ENCODE assay signal across 8 cellular contexts in the genomic region with DNA sequence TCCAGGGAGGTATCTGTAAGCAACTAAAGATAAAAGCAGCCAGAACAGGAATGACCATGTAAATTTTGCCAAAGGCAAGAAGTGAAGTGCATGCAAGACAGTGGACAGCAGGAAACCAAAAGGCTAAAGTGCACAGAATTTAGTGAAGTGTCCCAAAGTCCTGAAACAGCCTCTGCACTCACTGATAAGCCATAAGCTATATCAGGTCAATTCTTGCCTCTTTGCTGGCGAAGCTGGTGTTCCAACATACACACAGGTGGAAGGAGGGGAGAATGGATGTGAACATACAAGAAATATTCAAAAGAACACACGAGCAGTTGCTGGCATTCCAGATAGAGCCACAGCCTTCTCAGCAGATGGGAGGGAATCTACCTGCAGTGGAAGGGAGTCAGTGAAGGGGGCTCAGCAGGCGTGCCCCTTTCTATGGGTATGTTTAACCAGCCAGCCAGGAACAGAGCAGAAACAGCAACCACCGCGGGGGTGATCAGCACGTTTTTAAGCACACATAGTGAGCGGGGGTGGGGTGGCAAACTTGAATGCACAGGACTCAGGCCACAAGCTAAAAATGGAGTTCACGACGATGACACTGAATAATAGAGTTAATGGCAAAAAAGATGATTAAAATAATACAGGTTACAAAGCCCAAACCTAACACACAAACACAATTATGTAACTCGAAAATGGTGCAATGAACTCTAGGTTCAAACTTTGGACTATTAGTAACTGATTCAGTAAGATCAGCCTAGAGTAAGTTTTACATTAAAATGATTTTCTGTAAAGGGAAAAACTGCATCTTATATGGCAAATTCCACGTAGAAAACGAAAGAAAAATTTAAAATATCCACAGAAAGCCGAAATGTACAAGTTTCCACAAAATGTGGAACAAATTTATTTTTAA. TPM values are rescaled to one million over a fixed set of nuclear protein-coding genes. Genes with fewer than 3 reads are reported as not detected.
A peak's percentile ranks its signal among the peaks of the same experiment; 100 is the strongest.
DNase-seq lines count a peak whose midpoint lies in the region; ATAC-seq and TF ChIP-seq lines count a peak whose summit lies in the region.

No MANE protein-coding gene starts in this region.

- no peaks in the 10 kb centered on the region for H3K27me3 ChIP-seq in SU-DHL-6 (ENCODE audit: low read length)
- no peaks in the 10 kb centered on the region for H3K27me3 ChIP-seq in subcutaneous abdominal adipose tissue (ENCODE audit: control insufficient read depth in 5 of 5, insufficient read depth in 4 of 5, low read length in 5 of 5)

- H3K4me1 Mint-ChIP-seq in chondrocyte (ENCODE audit: low read depth) (peaks cover 20% of the 10 kb centered on the region), memory B cell (peaks cover 16% of the 10 kb centered on the region)

- H3K27ac Mint-ChIP-seq in chondrocyte (ENCODE audit: unreplicated experiment) (peak overlapping the region; percentile 93), memory B cell (peak overlapping the region; percentile 32)

- H3F3A ChIP-seq in SU-DHL-6 (ENCODE audit: insufficient read depth), result peaks cover 30% of the 10 kb centered on the region

- H3K27me3 Mint-ChIP-seq in chondrocyte (ENCODE audit: low read depth), result no peaks in the 10 kb centered on the region
- H3K27me3 Mint-ChIP-seq in memory B cell, result no peaks in the 10 kb centered on the region

- H3K79me2 ChIP-seq in SU-DHL-6 (ENCODE audit: insufficient read depth, low read length), result no peaks in the 10 kb centered on the region

- no peak for ATAC-seq in memory B cell (ENCODE audit: low read depth)
- ATAC-seq in GM18498 (IDR thresholded peaks at IDR 0.05; ENCODE audit: unreplicated experiment), result no peak

- DNase-seq in NCI-H146 (lab: John Stamatoyannopoulos, UW), result peak; percentile 35
- DNase-seq in NCI-H146 treated with DMSO at 0.1 percent for 48 hours (lab: John Stamatoyannopoulos, UW; ENCODE audit: unreplicated experiment), result no peak
- no peak for DNase-seq in chondrocyte (ENCODE audit: low spot score)
- DNase-seq in memory B cell (ENCODE audit: low spot score in 2 of 2), result no peak
- DNase-seq in NCI-H1436 treated with DMSO at 0.1 percent for 48 hours (lab: John Stamatoyannopoulos, UW), result no peak

- H3K9me3 Mint-ChIP-seq in chondrocyte (ENCODE audit: low read depth), result no peaks in the 10 kb centered on the region
- peaks cover 1% of the 10 kb centered on the region for H3K9me3 Mint-ChIP-seq in memory B cell

- H3K4me3 ChIP-seq in SU-DHL-6 (ENCODE audit: insufficient read depth, low read length, poor library complexity, severe bottlenecking) (peak overlapping the region; percentile 67), subcutaneous abdominal adipose tissue (ENCODE audit: low read depth in 1 of 5, low read length in 5 of 5) (peak overlapping the region; percentile 87 to 97 (median 94))

- H3K36me3 Mint-ChIP-seq in chondrocyte (ENCODE audit: low read depth) (peaks cover 20% of the 10 kb centered on the region), memory B cell (peaks cover 25% of the 10 kb centered on the region)

- peak overlapping the region; percentile 86 for H3K4me3 Mint-ChIP-seq in chondrocyte (ENCODE audit: unreplicated experiment)
- H3K4me3 Mint-ChIP-seq in memory B cell, result peak overlapping the region; percentile 94

- no peaks in the 10 kb centered on the region for H4K20me1 ChIP-seq in SU-DHL-6 (ENCODE audit: low read depth, low read length)

- H2AFZ ChIP-seq in SU-DHL-6 (ENCODE audit: low read depth, low read length, severe bottlenecking), result peak overlapping the region; percentile 68

- no peaks in the 10 kb centered on the region for H3K9me2 ChIP-seq in SU-DHL-6 (replicated peaks; ENCODE audit: insufficient read depth, low read length)

- H3K27ac ChIP-seq in SU-DHL-6 (ENCODE audit: low read depth, low read length) (no peak overlapping the region), subcutaneous abdominal adipose tissue (ENCODE audit: low read depth, low read length) (peak overlapping the region; percentile 83)

- TF ChIP-seq CTCF in SU-DHL-6 (IDR thresholded peaks at IDR 0.05; ENCODE audit: insufficient read depth, low read length, poor library complexity, severe bottlenecking) (no peak), chondrocyte (IDR thresholded peaks at IDR 0.05) (no peak)

- H3K9me3 ChIP-seq in SU-DHL-6 (ENCODE audit: insufficient read depth, low read length), result no peaks in the 10 kb centered on the region
- no peaks in the 10 kb centered on the region for H3K9me3 ChIP-seq in subcutaneous abdominal adipose tissue (ENCODE audit: control insufficient read depth in 5 of 5, low read length in 5 of 5)

- no peaks in the 10 kb centered on the region for H3K36me3 ChIP-seq in SU-DHL-6 (ENCODE audit: low read length)
- H3K36me3 ChIP-seq in subcutaneous abdominal adipose tissue (ENCODE audit: control insufficient read depth in 5 of 5, insufficient read depth in 5 of 5, low read length in 5 of 5), result peaks cover 14 to 25% (median 20%) of the 10 kb centered on the region in 5 donors

- H3K9ac ChIP-seq in SU-DHL-6 (ENCODE audit: low read length) (peak overlapping the region; percentile 47; the same call in 1 of the 2 replicates), subcutaneous abdominal adipose tissue (ENCODE audit: low read length in 5 of 5) (peak overlapping the region; percentile 56 to 87 (median 82))

- peaks cover 4 to 26% (median 22%) of the 10 kb centered on the region in 5 donors for H3K4me1 ChIP-seq in subcutaneous abdominal adipose tissue (ENCODE audit: control insufficient read depth in 5 of 5, insufficient read depth in 5 of 5, low read length in 5 of 5)

- H3K4me2 ChIP-seq in SU-DHL-6 (ENCODE audit: low read depth, low read length, poor library complexity, severe bottlenecking), result peak overlapping the region; percentile 55

RNA-seq across cellular contexts. Expression of gene ECI2, which starts 1.2 kb away (rescaled TPM):
- 29.0 to 33.7 TPM (median 29.2 TPM) in 3 replicates for total RNA-seq in chondrocyte

RNA-seq across cellular contexts. Expression of gene FAM217A, which starts 55.3 kb away (rescaled TPM):
- total RNA-seq in chondrocyte, result not detected in 3 replicates
